In the genomic region with DNA sequence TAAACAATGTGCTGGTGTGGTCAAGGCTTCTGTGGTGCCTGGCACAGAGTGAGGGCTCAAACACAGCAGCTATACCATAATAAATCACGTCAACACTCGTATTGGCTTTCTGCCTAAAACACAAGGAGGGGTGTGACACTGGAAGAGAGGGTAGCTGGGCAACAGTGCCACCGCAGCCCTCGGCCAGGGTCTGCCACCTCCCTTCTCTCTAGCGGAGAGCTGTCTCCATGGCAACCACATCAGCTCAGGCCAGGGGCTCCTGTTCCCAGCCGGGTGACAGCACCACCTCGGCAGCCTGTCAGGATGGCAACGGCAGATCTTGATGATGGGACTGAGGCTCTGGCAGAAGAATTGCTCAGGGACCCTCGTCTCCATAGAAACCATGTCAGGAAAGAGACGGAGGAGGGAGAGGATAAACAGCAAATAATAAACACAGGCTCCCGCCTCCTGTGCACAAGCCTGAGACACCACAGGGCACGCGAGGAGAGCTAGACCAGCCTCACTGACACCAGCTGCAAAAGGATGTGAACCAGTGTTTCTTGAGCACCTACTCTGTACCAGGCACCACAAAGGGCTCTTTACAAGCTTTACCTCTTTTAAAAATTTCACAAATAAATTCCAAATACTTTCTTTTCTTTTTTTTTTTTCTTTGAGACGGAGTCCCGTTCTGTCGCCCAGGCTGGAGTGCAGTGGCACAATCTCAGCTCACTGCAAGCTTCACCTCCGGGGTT, we compare ENCODE assay signal across 1 cellular context.
A peak's percentile ranks its signal among the peaks of the same experiment; 100 is the strongest.
TF ChIP-seq lines count a peak whose summit lies in the region.

No MANE protein-coding gene starts in this region.

TF ChIP-seq in HepG2, 621 proteins besides CTCF, POLR2A, EP300 and RAD21:
- TF ChIP-seq, protein P1, sequence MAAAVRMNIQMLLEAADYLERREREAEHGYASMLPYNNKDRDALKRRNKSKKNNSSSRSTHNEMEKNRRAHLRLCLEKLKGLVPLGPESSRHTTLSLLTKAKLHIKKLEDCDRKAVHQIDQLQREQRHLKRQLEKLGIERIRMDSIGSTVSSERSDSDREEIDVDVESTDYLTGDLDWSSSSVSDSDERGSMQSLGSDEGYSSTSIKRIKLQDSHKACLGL (CRISPR knock-in tag; IDR thresholded peaks at IDR 0.05) = no peak
- peak; percentile 44; the same call in 1 of the 2 replicates for TF ChIP-seq RFX1 (IDR thresholded peaks at IDR 0.05)
